In the genomic region with DNA sequence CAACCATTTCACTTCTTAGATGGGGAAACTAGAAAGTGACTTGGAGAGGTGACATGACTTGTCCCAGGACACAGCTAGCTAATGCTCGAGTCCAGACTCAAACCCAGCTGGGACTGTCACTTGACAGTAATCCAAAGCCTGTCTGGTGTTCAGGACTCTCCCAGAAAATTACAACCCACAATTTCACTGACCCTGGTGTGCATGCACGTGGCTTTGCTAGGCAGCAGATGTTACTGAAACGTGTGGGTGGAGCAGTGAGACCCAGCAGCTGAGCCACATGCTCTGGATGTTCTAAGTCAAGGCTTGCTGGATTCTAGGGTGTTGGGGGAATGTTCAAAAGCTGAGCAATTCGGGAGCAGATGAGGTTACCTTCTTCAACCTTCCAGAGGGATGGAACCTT, we compare ENCODE assay signal across 1 cellular context.
TF ChIP-seq lines count a peak whose summit lies in the region.

No MANE protein-coding gene starts in this region.

TF ChIP-seq in WTC11, 78 proteins besides CTCF, POLR2A, EP300 and RAD21 (continued from another document):
- TF ChIP-seq ZNF532 (CRISPR knock-in tag; IDR thresholded peaks at IDR 0.05; ENCODE audit: borderline replicate concordance) (no peak), SP1 (CRISPR knock-in tag; conservative IDR thresholded peaks at IDR 0.05) (no peak), SOX15 (CRISPR knock-in tag; IDR thresholded peaks at IDR 0.05) (no peak), FOXK1 (CRISPR knock-in tag; IDR thresholded peaks at IDR 0.05) (no peak), TEAD1 (CRISPR knock-in tag; IDR thresholded peaks at IDR 0.05) (no peak), SMAD4 (CRISPR knock-in tag; IDR thresholded peaks at IDR 0.05) (no peak), ELF4 (CRISPR knock-in tag; IDR thresholded peaks at IDR 0.05; ENCODE audit: low read depth) (no peak), ERG (CRISPR knock-in tag; IDR thresholded peaks at IDR 0.05) (no peak), EMX1 (CRISPR knock-in tag; IDR thresholded peaks at IDR 0.05) (no peak), ETV6 (CRISPR knock-in tag; IDR thresholded peaks at IDR 0.05) (no peak), SMAD3 (CRISPR knock-in tag; IDR thresholded peaks at IDR 0.05; ENCODE audit: borderline replicate concordance) (no peak), CBFB (CRISPR knock-in tag; IDR thresholded peaks at IDR 0.05; ENCODE audit: low read depth) (no peak)
- TF ChIP-seq, protein P1, sequence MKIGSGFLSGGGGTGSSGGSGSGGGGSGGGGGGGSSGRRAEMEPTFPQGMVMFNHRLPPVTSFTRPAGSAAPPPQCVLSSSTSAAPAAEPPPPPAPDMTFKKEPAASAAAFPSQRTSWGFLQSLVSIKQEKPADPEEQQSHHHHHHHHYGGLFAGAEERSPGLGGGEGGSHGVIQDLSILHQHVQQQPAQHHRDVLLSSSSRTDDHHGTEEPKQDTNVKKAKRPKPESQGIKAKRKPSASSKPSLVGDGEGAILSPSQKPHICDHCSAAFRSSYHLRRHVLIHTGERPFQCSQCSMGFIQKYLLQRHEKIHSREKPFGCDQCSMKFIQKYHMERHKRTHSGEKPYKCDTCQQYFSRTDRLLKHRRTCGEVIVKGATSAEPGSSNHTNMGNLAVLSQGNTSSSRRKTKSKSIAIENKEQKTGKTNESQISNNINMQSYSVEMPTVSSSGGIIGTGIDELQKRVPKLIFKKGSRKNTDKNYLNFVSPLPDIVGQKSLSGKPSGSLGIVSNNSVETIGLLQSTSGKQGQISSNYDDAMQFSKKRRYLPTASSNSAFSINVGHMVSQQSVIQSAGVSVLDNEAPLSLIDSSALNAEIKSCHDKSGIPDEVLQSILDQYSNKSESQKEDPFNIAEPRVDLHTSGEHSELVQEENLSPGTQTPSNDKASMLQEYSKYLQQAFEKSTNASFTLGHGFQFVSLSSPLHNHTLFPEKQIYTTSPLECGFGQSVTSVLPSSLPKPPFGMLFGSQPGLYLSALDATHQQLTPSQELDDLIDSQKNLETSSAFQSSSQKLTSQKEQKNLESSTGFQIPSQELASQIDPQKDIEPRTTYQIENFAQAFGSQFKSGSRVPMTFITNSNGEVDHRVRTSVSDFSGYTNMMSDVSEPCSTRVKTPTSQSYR (CRISPR knock-in tag; IDR thresholded peaks at IDR 0.05): no peak
- TF ChIP-seq, protein P2, sequence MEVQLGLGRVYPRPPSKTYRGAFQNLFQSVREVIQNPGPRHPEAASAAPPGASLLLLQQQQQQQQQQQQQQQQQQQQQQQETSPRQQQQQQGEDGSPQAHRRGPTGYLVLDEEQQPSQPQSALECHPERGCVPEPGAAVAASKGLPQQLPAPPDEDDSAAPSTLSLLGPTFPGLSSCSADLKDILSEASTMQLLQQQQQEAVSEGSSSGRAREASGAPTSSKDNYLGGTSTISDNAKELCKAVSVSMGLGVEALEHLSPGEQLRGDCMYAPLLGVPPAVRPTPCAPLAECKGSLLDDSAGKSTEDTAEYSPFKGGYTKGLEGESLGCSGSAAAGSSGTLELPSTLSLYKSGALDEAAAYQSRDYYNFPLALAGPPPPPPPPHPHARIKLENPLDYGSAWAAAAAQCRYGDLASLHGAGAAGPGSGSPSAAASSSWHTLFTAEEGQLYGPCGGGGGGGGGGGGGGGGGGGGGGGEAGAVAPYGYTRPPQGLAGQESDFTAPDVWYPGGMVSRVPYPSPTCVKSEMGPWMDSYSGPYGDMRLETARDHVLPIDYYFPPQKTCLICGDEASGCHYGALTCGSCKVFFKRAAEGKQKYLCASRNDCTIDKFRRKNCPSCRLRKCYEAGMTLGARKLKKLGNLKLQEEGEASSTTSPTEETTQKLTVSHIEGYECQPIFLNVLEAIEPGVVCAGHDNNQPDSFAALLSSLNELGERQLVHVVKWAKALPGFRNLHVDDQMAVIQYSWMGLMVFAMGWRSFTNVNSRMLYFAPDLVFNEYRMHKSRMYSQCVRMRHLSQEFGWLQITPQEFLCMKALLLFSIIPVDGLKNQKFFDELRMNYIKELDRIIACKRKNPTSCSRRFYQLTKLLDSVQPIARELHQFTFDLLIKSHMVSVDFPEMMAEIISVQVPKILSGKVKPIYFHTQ (CRISPR knock-in tag; IDR thresholded peaks at IDR 0.05): no peak
TF ChIP-seq in WTC11: peak in this region for 0.
